In the genomic region with DNA sequence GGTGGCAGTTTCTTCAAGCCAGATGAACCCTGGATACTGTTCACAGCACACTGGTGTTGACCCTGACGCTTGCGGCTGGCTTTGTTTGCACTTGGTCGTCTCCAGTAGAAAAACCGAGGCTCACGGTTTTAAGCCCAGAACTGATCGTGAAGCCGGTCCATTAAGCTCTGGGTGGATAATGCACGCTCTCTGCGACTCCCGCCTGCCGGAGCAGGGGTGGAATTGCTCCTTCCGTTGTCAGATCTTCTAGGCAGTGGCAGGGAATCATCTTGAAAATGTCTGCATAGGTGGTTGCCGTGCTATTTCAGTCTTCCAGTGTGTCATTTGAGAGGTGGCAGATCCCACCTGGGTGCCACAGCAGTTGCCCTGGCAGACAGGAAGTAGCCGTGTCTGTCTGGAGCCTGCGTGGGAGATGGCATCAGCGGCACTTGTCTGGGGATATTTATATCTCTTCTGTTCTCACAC, we compare ENCODE assay signal across 8 cellular contexts. TPM values are rescaled to one million over a fixed set of nuclear protein-coding genes. Genes with fewer than 3 reads are reported as not detected.
DNase-seq lines count a peak whose midpoint lies in the region.

No MANE protein-coding gene starts in this region.

- peak overlapping the region in 4 of 7 donors; percentile 15 to 71 (median 46) for H3K4me3 Mint-ChIP-seq in CD8-positive, alpha-beta memory T cell

- H3K9me3 Mint-ChIP-seq in CD8-positive, alpha-beta memory T cell: no peaks in the 10 kb centered on the region

- H3K4me1 ChIP-seq in CD8-positive, alpha-beta memory T cell (ENCODE audit: insufficient read depth, low read length): peaks cover 30% of the 10 kb centered on the region
- peaks cover 13% of the 10 kb centered on the region; the same call in 1 of the 2 replicates for H3K4me1 ChIP-seq in iPS-20b (ENCODE audit: insufficient read depth, low read length)

- H3K36me3 ChIP-seq in CD8-positive, alpha-beta memory T cell (ENCODE audit: insufficient read depth, low read length): no peaks in the 10 kb centered on the region
- H3K36me3 ChIP-seq in iPS-20b (ENCODE audit: insufficient read depth, low read depth, low read length) (peaks cover 11% of the 10 kb centered on the region), H7 (replicated peaks; ENCODE audit: control insufficient read depth, insufficient read depth, low read length) (no peaks in the 10 kb centered on the region; the same call in 1 of the 2 replicates)

- peak overlapping the region; percentile 8 to 84 (median 75) for H3K27ac Mint-ChIP-seq in CD8-positive, alpha-beta memory T cell

- no peaks in the 10 kb centered on the region for H3K27me3 ChIP-seq in CD8-positive, alpha-beta memory T cell (ENCODE audit: insufficient read depth, low read length, poor library complexity, severe bottlenecking)
- H3K27me3 ChIP-seq in iPS-20b (ENCODE audit: insufficient read depth, low read length) (peaks cover 48% of the 10 kb centered on the region), H7 (ENCODE audit: control insufficient read depth, insufficient read depth, low read length) (no peaks in the 10 kb centered on the region; the same call in 1 of the 2 replicates)

- H3K9ac ChIP-seq in iPS-20b (ENCODE audit: low read depth, low read length): 0 out of 2 replicates have a peak overlapping the region, but pooled peaks have one; percentile 16

- H3K27ac ChIP-seq in CD8-positive, alpha-beta memory T cell (ENCODE audit: low read depth, low read length): peak overlapping the region; percentile 56
- H3K27ac ChIP-seq in iPS-20b (ENCODE audit: low read length): no peak overlapping the region

- H3K36me3 Mint-ChIP-seq in CD8-positive, alpha-beta memory T cell: peaks cover 2 to 46% (median 9%) of the 10 kb centered on the region in 3 donors

- POLR2A ChIA-PET in CD8-positive, alpha-beta memory T cell (lab: Charles Lee): no interaction called here

- H3K9me3 ChIP-seq in CD8-positive, alpha-beta memory T cell (ENCODE audit: low read length): no peaks in the 10 kb centered on the region
- H3K9me3 ChIP-seq in iPS-20b (ENCODE audit: insufficient read depth, low read depth, low read length): no peaks in the 10 kb centered on the region

- H3K27me3 Mint-ChIP-seq in CD8-positive, alpha-beta memory T cell: no peaks in the 10 kb centered on the region

- H3K4me1 Mint-ChIP-seq in CD8-positive, alpha-beta memory T cell: peaks cover 38 to 61% (median 51%) of the 10 kb centered on the region in 3 donors

- CTCF ChIA-PET in CD8-positive, alpha-beta memory T cell (lab: Charles Lee): no interaction called here

- DNase-seq in CD8-positive, alpha-beta memory T cell: peak in 2 of 5 donors; percentile 30 to 61
- DNase-seq in NCI-H774 (lab: John Stamatoyannopoulos, UW) (peak; percentile 7), amygdala (lab: John Stamatoyannopoulos, UW) (peak in 34 of 56 donors; percentile 15 to 72 (median 38)), NCI-H82 (lab: John Stamatoyannopoulos, UW) (no peak), H7 (no peak), NK-92 (lab: John Stamatoyannopoulos, UW; ENCODE audit: unreplicated experiment) (no peak)
- DNase-seq in stimulated activated CD4-positive, alpha-beta T cell treated with anti-CD3 and anti-CD28 coated beads, Interleukin-2, amount 100 ng/mL, for 4 hours (ENCODE audit: low read depth): peak; percentile 32

- peak overlapping the region; percentile 42 for H3K4me3 ChIP-seq in CD8-positive, alpha-beta memory T cell (ENCODE audit: low read length)
- H3K4me3 ChIP-seq in iPS-20b (ENCODE audit: low read length) (no peak overlapping the region), H7 (ENCODE audit: insufficient read depth, low read depth, low read length) (no peak overlapping the region)

RNA-seq across cellular contexts. Expression of a gene that starts 35.9 kb away (rescaled TPM):
- 10 to 100 TPM; 47.8 to 49.8 TPM for total RNA-seq in CD8-positive, alpha-beta memory T cell
- 38.9 TPM for polyA plus RNA-seq in CD8-positive, alpha-beta memory T cell
- total RNA-seq in H7 (2014; rRNA removed; shearing (Covaris generic)): 22.4 and 25.6 TPM in 2 replicates

RNA-seq across cellular contexts. Expression of a gene that starts 57.5 kb away (rescaled TPM):
- total RNA-seq in CD8-positive, alpha-beta memory T cell: 10 to 100 TPM; 35.6 to 38.4 TPM
- 4.5 TPM for polyA plus RNA-seq in CD8-positive, alpha-beta memory T cell
- total RNA-seq in H7 (2014; rRNA removed; shearing (Covaris generic)): 20.4 and 23.1 TPM in 2 replicates

Comparison
In these comparisons a context has a peak if more than half of its experiments do, and no peak if none do; other contexts are left out.
1. DNase-seq: peak in NCI-H774 (single experiment), amygdala (34 of 56) and stimulated activated CD4-positive, alpha-beta T cell treated with anti-CD3 and anti-CD28 coated beads, Interleukin-2, amount 100 ng/mL, for 4 hours (single experiment); none in NCI-H82 (single experiment), H7 (single experiment) and NK-92 (single experiment).